16 cellular contexts compared by ENCODE assay signal in the genomic region with DNA sequence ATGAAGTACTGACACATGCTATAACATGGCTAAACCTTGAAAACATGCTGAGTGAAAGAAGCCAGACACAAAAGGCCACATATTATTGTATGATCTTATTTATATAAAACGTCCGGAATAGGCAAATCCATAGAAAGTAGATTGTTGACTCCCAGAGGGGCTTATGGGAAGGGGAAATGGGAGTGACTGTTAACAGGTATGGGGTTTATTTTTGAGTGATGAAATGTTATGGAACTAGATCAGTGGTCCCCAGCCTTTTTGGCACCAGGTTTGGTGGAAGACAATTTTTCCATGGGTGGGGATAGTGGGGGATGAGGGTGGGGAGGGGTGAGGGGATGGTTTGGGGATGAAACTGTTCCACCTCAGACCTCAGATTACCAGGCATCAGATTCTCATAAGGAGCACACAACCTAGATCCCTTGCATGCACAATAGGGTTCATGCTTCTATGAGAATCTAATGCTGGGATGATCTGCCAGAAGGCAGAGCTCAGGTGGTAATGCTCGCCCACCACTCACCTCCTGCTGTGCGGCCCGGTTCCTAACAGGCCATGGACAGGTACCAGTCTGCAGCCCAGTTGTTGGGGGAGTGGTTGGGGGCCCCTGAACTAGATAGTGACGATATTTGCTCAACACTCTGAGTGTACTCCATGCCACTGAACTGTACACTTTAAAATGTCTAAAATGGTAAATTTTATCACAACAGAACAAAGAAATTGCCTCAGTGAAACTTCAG. TPM values are rescaled to one million over a fixed set of nuclear protein-coding genes. Genes with fewer than 3 reads are reported as not detected.
"Had no signal": no experiment of that assay in that cellular context is flagged by ENCODE, and none has a peak within 500 bp of the region (broad histone marks: within the 10 kb centered on the region; RNA-seq: fewer than 3 reads in every experiment).

No MANE protein-coding gene starts in this region.

- H3K27ac Mint-ChIP-seq: activated naive CD4-positive, alpha-beta T cell treated with anti-CD3 and anti-CD28 coated beads, Interleukin-2, amount 50 U/mL, for 24 hours; activated T-cell treated with anti-CD3 and anti-CD28 coated beads, Interleukin-2, amount 50 U/mL, for 24 hours; endodermal cell had no signal

- H3K27ac ChIP-seq: dorsolateral prefrontal cortex, spleen had no signal

- H3K27me3 Mint-ChIP-seq: activated naive CD4-positive, alpha-beta T cell treated with anti-CD3 and anti-CD28 coated beads, Interleukin-2, amount 50 U/mL, for 24 hours; activated T-cell treated with anti-CD3 and anti-CD28 coated beads, Interleukin-2, amount 50 U/mL, for 24 hours had no signal

- ATAC-seq: sciatic nerve had no signal

- DNase-seq: activated CD4-positive, alpha-beta T cell treated with anti-CD3 and anti-CD28 coated beads, Interleukin-2, amount 50 U/mL, for 48 hours; activated T-cell treated with anti-CD3 and anti-CD28 coated beads, Interleukin-2, amount 50 U/mL, for 24 hours; amygdala; dorsolateral prefrontal cortex; endodermal cell; hypothalamus; kidney glomerular epithelial cell; occipital lobe; SK-N-SH; spleen; stomach; uterus had no signal

- H3K4me3 Mint-ChIP-seq: activated naive CD4-positive, alpha-beta T cell treated with anti-CD3 and anti-CD28 coated beads, Interleukin-2, amount 50 U/mL, for 24 hours; activated T-cell treated with anti-CD3 and anti-CD28 coated beads, Interleukin-2, amount 50 U/mL, for 24 hours; endodermal cell; nephron had no signal

- H3K36me3 Mint-ChIP-seq: activated naive CD4-positive, alpha-beta T cell treated with anti-CD3 and anti-CD28 coated beads, Interleukin-2, amount 50 U/mL, for 24 hours had no signal

- H3K4me2 ChIP-seq: SK-N-SH had no signal

- H3K9me3 Mint-ChIP-seq: activated naive CD4-positive, alpha-beta T cell treated with anti-CD3 and anti-CD28 coated beads, Interleukin-2, amount 50 U/mL, for 24 hours; activated T-cell treated with anti-CD3 and anti-CD28 coated beads, Interleukin-2, amount 50 U/mL, for 24 hours; endodermal cell; nephron had no signal

- H3K4me3 ChIP-seq: dorsolateral prefrontal cortex, spleen, stomach, uterus had no signal

- H3K27me3 ChIP-seq: dorsolateral prefrontal cortex, spleen, stomach, uterus had no signal

- H3K36me3 ChIP-seq: spleen, stomach, uterus had no signal

- H3K9me3 ChIP-seq: SK-N-SH, spleen, stomach, uterus had no signal

- H3K4me1 Mint-ChIP-seq: activated naive CD4-positive, alpha-beta T cell treated with anti-CD3 and anti-CD28 coated beads, Interleukin-2, amount 50 U/mL, for 24 hours; endodermal cell had no signal

RNA-seq across cellular contexts. Expression of a gene that starts 59.1 kb away (rescaled TPM):
- total RNA-seq: T-helper 1 cell treated with Interleukin-12 subunit alpha and Interleukin-12 subunit beta and Interleukin-4 antibody, amounts not matched to agents 30 ng/mL and 1 ng/mL, for 36 hours had no signal
